25 cellular contexts compared by ENCODE assay signal in the genomic region with DNA sequence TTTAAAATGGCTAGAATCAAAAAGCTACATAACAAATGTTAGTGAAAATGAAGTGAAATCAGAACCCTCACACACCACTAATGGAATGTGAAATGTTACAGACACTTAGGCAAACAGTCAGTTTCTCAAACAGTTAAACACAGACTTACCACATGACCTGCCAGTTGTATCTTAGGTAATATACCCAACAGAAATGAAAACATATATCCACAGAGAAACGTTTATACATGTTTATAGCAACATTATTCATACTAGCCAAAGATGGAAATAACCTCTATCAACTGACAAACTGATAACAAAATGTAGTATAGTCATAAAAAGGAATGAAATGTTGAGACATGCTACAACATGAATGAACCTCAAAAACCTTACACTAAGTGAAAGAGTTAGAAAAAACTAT.
DNase-seq lines count a peak whose midpoint lies in the region; ATAC-seq, FAIRE-seq and TF ChIP-seq lines count a peak whose summit lies in the region.
"Had no signal": no experiment of that assay in that cellular context is flagged by ENCODE, and none has a peak within 500 bp of the region (broad histone marks: within the 10 kb centered on the region; RNA-seq: fewer than 3 reads in every experiment).

No MANE protein-coding gene starts in this region.

- peak; percentile 33 for FAIRE-seq in HTR-8/SVneo (lab: Jason Lieb, UNC)
- FAIRE-seq in keratinocyte (lab: Jason Lieb, UNC): no peak
- FAIRE-seq: A549, D721Med, GM12878 had no signal

- H3K4me2 ChIP-seq in keratinocyte (ENCODE audit: control insufficient read depth, extremely low read depth, insufficient read depth, low read depth, low read length): peak overlapping the region; percentile 17
- H3K4me2 ChIP-seq: A549; BLaER1 treated with 17β-estradiol and CSF1 and Interleukin-3, amounts not matched to agents 10 nM and 100 nM; GM23338 had no signal

- no peak overlapping the region for H2AFZ ChIP-seq in keratinocyte (ENCODE audit: control insufficient read depth, low read length)
- H2AFZ ChIP-seq: GM23338 had no signal

- H3K4me3 ChIP-seq in RWPE2 (ENCODE audit: severe bottlenecking) (no peak overlapping the region), epithelial cell of esophagus (ENCODE audit: low read length) (no peak overlapping the region), keratinocyte (ENCODE audit: control insufficient read depth in 2 of 3, extremely low read depth in 1 of 3, insufficient read depth in 2 of 3, low read depth in 1 of 3, low read length in 3 of 3) (no peak overlapping the region)
- H3K4me3 ChIP-seq: A549; BLaER1 treated with 17β-estradiol and CSF1 and Interleukin-3, amounts not matched to agents 10 nM and 100 nM; GM12878; GM23338 had no signal

- DNase-seq in HTR-8/SVneo (ENCODE audit: insufficient read length, low spot score): no peak
- no peak for DNase-seq in RWPE2 (ENCODE audit: low spot score)
- DNase-seq in epithelial cell of esophagus (ENCODE audit: low read depth): peak; percentile 85
- no peak for DNase-seq in keratinocyte (ENCODE audit: low read depth, low spot score)
- DNase-seq in type B pancreatic cell (ENCODE audit: extremely low spot score, unreplicated experiment): no peak
- DNase-seq in cerebellar nuclear complex (lab: John Stamatoyannopoulos, UW): no peak
- DNase-seq in hypothalamus (lab: John Stamatoyannopoulos, UW): no peak
- DNase-seq: 8988T; ACHN; AML-193; BE2C; CD4-positive, alpha-beta T cell; CD8-positive, alpha-beta memory T cell; DMS 273 treated with DMSO at 0.1 percent for 48 hours; DMS79; EL; GDM1; H9 had no signal

- H3K4me1 ChIP-seq in RWPE2 (ENCODE audit: insufficient read depth, poor library complexity, severe bottlenecking): peaks cover 22% of the 10 kb centered on the region
- H3K4me1 ChIP-seq in keratinocyte (ENCODE audit: control insufficient read depth, extremely low read depth, insufficient read depth, low read length): peaks cover 26% of the 10 kb centered on the region
- H3K4me1 ChIP-seq: BE2C; BLaER1 treated with 17β-estradiol and CSF1 and Interleukin-3, amounts not matched to agents 10 nM and 100 nM had no signal

- H3K27ac ChIP-seq in RWPE2 (ENCODE audit: poor library complexity, severe bottlenecking) (no peak overlapping the region), keratinocyte (ENCODE audit: control insufficient read depth, insufficient read depth, low read length) (peak overlapping the region; percentile 66)
- H3K27ac ChIP-seq: A549; BLaER1 treated with 17β-estradiol and CSF1 and Interleukin-3, amounts not matched to agents 10 nM and 100 nM had no signal

- no peaks in the 10 kb centered on the region for H3K9me1 ChIP-seq in keratinocyte (ENCODE audit: control insufficient read depth, extremely low read depth, insufficient read depth, low read length)

- no peaks in the 10 kb centered on the region for H3K79me2 ChIP-seq in keratinocyte (ENCODE audit: control insufficient read depth, insufficient read depth, low read length)

- no peaks in the 10 kb centered on the region for H3K27me3 Mint-ChIP-seq in type B pancreatic cell
- H3K27me3 Mint-ChIP-seq: CD4-positive, alpha-beta T cell; CD8-positive, alpha-beta memory T cell had no signal

- ATAC-seq in RWPE2 (ENCODE audit: low read depth): peak; percentile 46; the same call in 2 of the 3 replicates
- ATAC-seq: A549, GM12878, GM23338, HCT116 had no signal

- no peaks in the 10 kb centered on the region for H3K4me1 Mint-ChIP-seq in type B pancreatic cell (ENCODE audit: unreplicated experiment)
- H3K4me1 Mint-ChIP-seq: CD14-positive monocyte; CD8-positive, alpha-beta memory T cell; GM23338; H9 had no signal

- no peak overlapping the region for H3K4me3 Mint-ChIP-seq in type B pancreatic cell
- H3K4me3 Mint-ChIP-seq: CD14-positive monocyte; CD4-positive, alpha-beta T cell; CD8-positive, alpha-beta memory T cell; GM23338; H9 had no signal

- dilution Hi-C loops in keratinocyte (cut with MboI; ENCODE audit: extremely low pct_ligation_motif_present, low sequenced_read_pairs): no loop called here

- no peaks in the 10 kb centered on the region for H3K9me3 ChIP-seq in RWPE2 (ENCODE audit: severe bottlenecking)
- no peaks in the 10 kb centered on the region for H3K9me3 ChIP-seq in keratinocyte (ENCODE audit: control insufficient read depth, low read depth, low read length)
- H3K9me3 ChIP-seq: A549, BE2C had no signal

- H3K36me3 ChIP-seq in RWPE2 (ENCODE audit: low read depth) (no peaks in the 10 kb centered on the region), keratinocyte (ENCODE audit: control insufficient read depth in 2 of 2, extremely low read depth in 1 of 2, insufficient read depth in 2 of 2, low read length in 2 of 2) (no peaks in the 10 kb centered on the region)
- H3K36me3 ChIP-seq: BE2C; BLaER1 treated with 17β-estradiol and CSF1 and Interleukin-3, amounts not matched to agents 10 nM and 100 nM had no signal

- TF ChIP-seq CTCF in RWPE2 (IDR thresholded peaks at IDR 0.05; ENCODE audit: poor library complexity, severe bottlenecking) (no peak), epithelial cell of esophagus (IDR thresholded peaks at IDR 0.05; ENCODE audit: insufficient read depth, low read depth, low read length, missing control alignments) (no peak), keratinocyte (optimal IDR thresholded peaks at IDR 0.05 in 1 of 3, IDR thresholded peaks at IDR 0.05 in 1 of 3, conservative IDR thresholded peaks at IDR 0.05 in 1 of 3; ENCODE audit: extremely low read depth in 1 of 3, insufficient read depth in 2 of 3, low read length in 3 of 3) (no peak), type B pancreatic cell (conservative IDR thresholded peaks at IDR 0.05) (no peak)

- peaks cover 4% of the 10 kb centered on the region for H3K9me3 Mint-ChIP-seq in type B pancreatic cell
- H3K9me3 Mint-ChIP-seq: GM23338 had no signal

- no peak overlapping the region for H3K27ac Mint-ChIP-seq in type B pancreatic cell
- H3K27ac Mint-ChIP-seq: CD14-positive monocyte; CD4-positive, alpha-beta T cell; CD8-positive, alpha-beta memory T cell; GM23338; H9 had no signal

- no peaks in the 10 kb centered on the region for H4K20me1 ChIP-seq in keratinocyte (ENCODE audit: control insufficient read depth, extremely low read depth, insufficient read depth, low read length)
- H4K20me1 ChIP-seq: BLaER1 treated with 17β-estradiol and CSF1 and Interleukin-3, amounts not matched to agents 10 nM and 100 nM had no signal

- H3K27me3 ChIP-seq in RWPE2 (ENCODE audit: insufficient read depth, poor library complexity, severe bottlenecking): no peaks in the 10 kb centered on the region
- no peaks in the 10 kb centered on the region for H3K27me3 ChIP-seq in keratinocyte (ENCODE audit: control insufficient read depth, extremely low read depth, insufficient read depth, low read length)
- H3K27me3 ChIP-seq: BE2C; BLaER1 treated with 17β-estradiol and CSF1 and Interleukin-3, amounts not matched to agents 10 nM and 100 nM had no signal

- H3K36me3 Mint-ChIP-seq in type B pancreatic cell: no peaks in the 10 kb centered on the region
- H3K36me3 Mint-ChIP-seq: CD14-positive monocyte; CD8-positive, alpha-beta memory T cell had no signal

- H3K9ac ChIP-seq in keratinocyte (ENCODE audit: control insufficient read depth, extremely low read depth, insufficient read depth, low read length): peak overlapping the region; percentile 7
- H3K9ac ChIP-seq: BLaER1 treated with 17β-estradiol and CSF1 and Interleukin-3, amounts not matched to agents 10 nM and 100 nM had no signal
